8 cellular contexts compared by ENCODE assay signal in the genomic region with DNA sequence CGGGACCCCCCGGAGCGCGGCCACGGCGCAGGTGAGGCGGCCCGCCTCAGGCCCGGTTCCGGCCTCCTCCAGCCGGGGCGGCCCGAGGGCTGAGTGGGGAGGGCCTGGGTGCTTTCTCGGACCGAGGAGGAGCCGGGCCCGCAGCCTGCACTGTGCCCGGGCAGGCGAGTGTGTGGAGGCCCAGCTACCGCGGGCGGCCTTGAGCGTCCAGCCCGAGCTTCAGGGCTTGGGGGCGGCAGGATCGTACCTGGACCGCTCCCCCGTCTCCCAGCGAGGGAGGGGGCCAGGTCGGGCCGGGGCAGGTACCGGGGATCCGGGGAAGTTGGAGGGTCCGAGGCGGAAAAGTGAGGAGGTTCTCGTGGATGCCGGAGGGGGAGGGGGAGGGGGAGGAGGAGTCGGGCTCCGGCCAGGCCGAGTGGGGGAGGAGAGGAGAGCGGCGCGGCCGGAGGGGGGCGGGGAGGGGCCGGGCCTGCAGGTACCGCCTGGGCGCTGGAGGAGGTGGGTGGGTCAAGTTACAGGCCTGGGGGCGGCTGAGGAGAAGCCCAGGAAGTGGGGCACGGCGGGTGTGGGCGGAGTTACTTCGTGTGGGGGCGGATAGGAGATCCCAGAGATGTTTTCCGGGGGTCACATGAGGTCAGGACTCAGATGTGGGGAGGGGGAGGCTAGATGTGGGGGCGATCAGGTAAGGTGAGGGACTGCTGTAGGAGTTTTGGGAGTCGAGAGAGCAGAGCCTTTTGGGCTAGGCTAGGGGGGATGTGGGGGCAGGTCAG. TPM values are rescaled to one million over a fixed set of nuclear protein-coding genes. Genes with fewer than 3 reads are reported as not detected.
DNase-seq lines count a peak whose midpoint lies in the region; ATAC-seq and TF ChIP-seq lines count a peak whose summit lies in the region.

No MANE protein-coding gene starts in this region.

- no peak overlapping the region for H2AFZ ChIP-seq in ACC112 (ENCODE audit: low read length, unreplicated experiment)

- H3K36me3 ChIP-seq in ACC112 (ENCODE audit: insufficient read depth, low read length) (no peaks in the 10 kb centered on the region), esophagus muscularis mucosa (peaks cover 0 to 20% (median 17%) of the 10 kb centered on the region in 4 donors)

- no peaks in the 10 kb centered on the region for H3K9me3 ChIP-seq in esophagus muscularis mucosa

- POLR2A ChIA-PET in activated B cell treated with CpG ODN at 0.5 μM for 24 hours (lab: Charles Lee): interaction anchor here (0.6 to 6.6 kb wide), 17 partner anchors 10 to 888 kb away, joined by 3 to 158 read pairs (median 7); partner anchors contain the start of genes CALR, IER2, LYL1 and STX10

- no peak for TF ChIP-seq POLR2A in esophagus muscularis mucosa (IDR thresholded peaks at IDR 0.05; ENCODE audit: low read depth)

- H3K4me3 Mint-ChIP-seq in activated B cell treated with CpG ODN at 0.5 μM for 24 hours: peak overlapping the region; percentile 77
- peak overlapping the region; percentile 90 for H3K4me3 Mint-ChIP-seq in neural crest cell

- H3K79me2 ChIP-seq in ACC112 (ENCODE audit: control insufficient read depth, insufficient read depth, low read length, unreplicated experiment): peaks cover 64% of the 10 kb centered on the region

- H3K9me3 Mint-ChIP-seq in activated B cell treated with CpG ODN at 0.5 μM for 24 hours (no peaks in the 10 kb centered on the region), neural crest cell (no peaks in the 10 kb centered on the region)

- WGBS in esophagus muscularis mucosa: 2% methylated on average over 23 of the region's 57 CpGs

- H3K4me1 Mint-ChIP-seq in activated B cell treated with CpG ODN at 0.5 μM for 24 hours (peaks cover 69% of the 10 kb centered on the region), neural crest cell (peaks cover 38% of the 10 kb centered on the region)

- ATAC-seq in activated B cell treated with CpG ODN at 0.5 μM for 24 hours (ENCODE audit: low read depth) (peak; percentile 3), HG03460 (IDR thresholded peaks at IDR 0.05; ENCODE audit: unreplicated experiment) (no peak)

- CTCF ChIA-PET in activated B cell treated with CpG ODN at 0.5 μM for 24 hours (lab: Charles Lee): interaction anchor here (0.9 to 1.9 kb wide), 8 partner anchors 14 to 153 kb away, joined by 3 to 11 read pairs (median 5); partner anchors contain the start of genes IER2 and STX10

- no peak for TF ChIP-seq CTCF in GM12865 (IDR thresholded peaks at IDR 0.05; ENCODE audit: insufficient read depth, low read depth, low read length, missing control alignments)
- TF ChIP-seq CTCF in activated B cell treated with CpG ODN at 0.5 μM for 24 hours (IDR thresholded peaks at IDR 0.05): no peak
- TF ChIP-seq CTCF in esophagus muscularis mucosa (IDR thresholded peaks at IDR 0.05): no peak
- TF ChIP-seq CTCF in neural crest cell (conservative IDR thresholded peaks at IDR 0.05): no peak

- H3K4me1 ChIP-seq in ACC112 (ENCODE audit: control insufficient read depth, insufficient read depth, low read length, unreplicated experiment): peaks cover 36% of the 10 kb centered on the region
- H3K4me1 ChIP-seq in esophagus muscularis mucosa: peaks cover 39 to 62% (median 57%) of the 10 kb centered on the region in 4 donors

- H3K36me3 Mint-ChIP-seq in activated B cell treated with CpG ODN at 0.5 μM for 24 hours (ENCODE audit: low read depth) (peaks cover 24% of the 10 kb centered on the region), neural crest cell (ENCODE audit: low read depth) (no peaks in the 10 kb centered on the region)

- H3K4me3 ChIP-seq in ACC112 (ENCODE audit: low read depth, low read length): peak overlapping the region; percentile 97
- peak overlapping the region; percentile 92 for H3K4me3 ChIP-seq in GM12865 (ENCODE audit: low read depth, low read length)
- H3K4me3 ChIP-seq in Jurkat, Clone E6-1 (ENCODE audit: low read length): peak overlapping the region; percentile 82
- H3K4me3 ChIP-seq in esophagus muscularis mucosa: peak overlapping the region; percentile 67 to 97 (median 94)

- intact Hi-C loops in activated B cell treated with CpG ODN at 0.5 μM for 24 hours (cut with micrococcal nuclease): loop anchor here (1.0 to 5.0 kb wide), 3 partner anchors 33 to 889 kb away; partner anchors contain the start of gene RFX1
- intact Hi-C loops in esophagus muscularis mucosa (cut with DNase I): no loop called here

- H3K27ac ChIP-seq in ACC112 (ENCODE audit: low read depth, low read length) (peak overlapping the region; percentile 83), esophagus muscularis mucosa (replicated peaks in 1 of 4) (peak overlapping the region; percentile 62 to 74 (median 70))

- DNase-seq in GM12865 (ENCODE audit: low read depth) (peak; percentile 78), activated B cell treated with CpG ODN at 0.5 μM for 24 hours (no peak), esophagus muscularis mucosa (ENCODE audit: extremely low spot score) (no peak), neural crest cell (ENCODE audit: low read depth, low spot score) (no peak), 8988T (no peak)
- no peak for DNase-seq in Jurkat, Clone E6-1 (ENCODE audit: low read depth, low spot score)

- TF ChIP-seq EP300 in esophagus muscularis mucosa (IDR thresholded peaks at IDR 0.05): no peak

- H3K27me3 Mint-ChIP-seq in activated B cell treated with CpG ODN at 0.5 μM for 24 hours (no peaks in the 10 kb centered on the region), neural crest cell (ENCODE audit: low read depth) (peaks cover 2% of the 10 kb centered on the region)

- H3K27ac Mint-ChIP-seq in activated B cell treated with CpG ODN at 0.5 μM for 24 hours: peak overlapping the region; percentile 50
- no peak overlapping the region for H3K27ac Mint-ChIP-seq in neural crest cell (ENCODE audit: unreplicated experiment)

- H3K27me3 ChIP-seq in ACC112 (ENCODE audit: insufficient read depth, low read length): no peaks in the 10 kb centered on the region
- H3K27me3 ChIP-seq in esophagus muscularis mucosa: no peaks in the 10 kb centered on the region

RNA-seq across cellular contexts. Expression of gene NACC1, which starts 0.5 kb away (rescaled TPM):
- 24.0 TPM for polyA plus RNA-seq in Jurkat, Clone E6-1 (2012; ENCODE audit: insufficient read depth, insufficient read length)
- 62.1 and 68.8 TPM in 2 replicates for total RNA-seq in activated B cell treated with CpG ODN at 0.5 μM for 24 hours
- 10 to 100 TPM; 24.5 to 61.6 (median 29.6) TPM for total RNA-seq in esophagus muscularis mucosa
- 88.3 and 99.4 TPM in 2 replicates for total RNA-seq in neural crest cell

RNA-seq across cellular contexts. Expression of gene TRMT1, which starts 2.1 kb away (rescaled TPM):
- polyA plus RNA-seq in Jurkat, Clone E6-1 (2012; ENCODE audit: insufficient read depth, insufficient read length): 52.9 TPM
- 111 and 113 TPM in 2 replicates for total RNA-seq in activated B cell treated with CpG ODN at 0.5 μM for 24 hours
- 10 to 100 TPM; 21.4 to 27.6 (median 26.9) TPM for total RNA-seq in esophagus muscularis mucosa
- 57.1 and 58.2 TPM in 2 replicates for total RNA-seq in neural crest cell

RNA-seq across cellular contexts. Expression of gene LYL1, which starts 16.0 kb away (rescaled TPM):
- polyA plus RNA-seq in Jurkat, Clone E6-1 (2012; ENCODE audit: insufficient read depth, insufficient read length): 0.59 TPM
- total RNA-seq in activated B cell treated with CpG ODN at 0.5 μM for 24 hours (67.1 and 74.8 TPM in 2 replicates), esophagus muscularis mucosa (10 to 100 TPM; 11.9 to 20.2 (median 17.0) TPM), neural crest cell (0.30 and 0.45 TPM in 2 replicates)

RNA-seq across cellular contexts. Expression of gene STX10, which starts 31.6 kb away (rescaled TPM):
- 137 TPM for polyA plus RNA-seq in Jurkat, Clone E6-1 (2012; ENCODE audit: insufficient read depth, insufficient read length)
- 41.7 and 43.6 TPM in 2 replicates for total RNA-seq in activated B cell treated with CpG ODN at 0.5 μM for 24 hours
- 10 to 100 TPM; 50.2 to 62.6 (median 56.6) TPM for total RNA-seq in esophagus muscularis mucosa
- 60.6 and 60.7 TPM in 2 replicates for total RNA-seq in neural crest cell

RNA-seq across cellular contexts. Expression of gene IER2, which starts 31.6 kb away (rescaled TPM):
- 52.0 TPM for polyA plus RNA-seq in Jurkat, Clone E6-1 (2012; ENCODE audit: insufficient read depth, insufficient read length)
- total RNA-seq in activated B cell treated with CpG ODN at 0.5 μM for 24 hours (116 and 119 TPM in 2 replicates), esophagus muscularis mucosa (100 to 1,000 TPM in 1 of 4 donors, 10 to 100 TPM in 3; 29.1 to 144 (median 62.3) TPM), neural crest cell (72.5 and 80.3 TPM in 2 replicates)
